Comparison of ENCODE assay signal across 14 cellular contexts in genomic region chr5:174550026-174550425, GRCh38.
DNase-seq lines count a peak whose midpoint lies in the region; ATAC-seq and TF ChIP-seq lines count a peak whose summit lies in the region.
"Had no signal": no experiment of that assay in that cellular context is flagged by ENCODE, and none has a peak within 500 bp of the region (broad histone marks: within the 10 kb centered on the region; RNA-seq: fewer than 3 reads in every experiment).

No MANE protein-coding gene starts in this region.

- no peak overlapping the region for H4K5ac ChIP-seq in IMR-90 (ENCODE audit: low read depth, low read length)

- peaks cover 21% of the 10 kb centered on the region for H3F3A ChIP-seq in smooth muscle cell (ENCODE audit: low read depth)

- H2AK9ac ChIP-seq in IMR-90 (replicated peaks; ENCODE audit: low read depth, low read length, poor library complexity) = no peak overlapping the region

- in situ Hi-C loops in IMR-90 (cut with MboI; ENCODE audit: low sequenced_read_pairs) = no loop called here

- no peak overlapping the region for H4K8ac ChIP-seq in IMR-90 (ENCODE audit: low read depth in 2 of 2, low read length in 2 of 2)

- POLR2A ChIA-PET in IMR-90 (lab: Charles Lee; ENCODE audit: unreplicated experiment) = no interaction called here

- no peak overlapping the region for H3K56ac ChIP-seq in IMR-90 (ENCODE audit: extremely low read depth, insufficient read depth, low read length)

- no peaks in the 10 kb centered on the region for H3K4me1 ChIP-seq in IMR-90 (ENCODE audit: control insufficient read depth, insufficient read depth, low read length)
- no peaks in the 10 kb centered on the region for H3K4me1 ChIP-seq in RWPE2 (ENCODE audit: insufficient read depth, poor library complexity, severe bottlenecking)
- H3K4me1 ChIP-seq in smooth muscle cell (ENCODE audit: low read depth) = peaks cover 15% of the 10 kb centered on the region
- H3K4me1 ChIP-seq: A549 had no signal

- H3K4me2 ChIP-seq in IMR-90 (ENCODE audit: low read depth, low read length) = no peak overlapping the region
- H3K4me2 ChIP-seq in smooth muscle cell = peak overlapping the region; percentile 66
- H3K4me2 ChIP-seq: A549 had no signal

- H3K9me3 ChIP-seq in IMR-90 (ENCODE audit: control insufficient read depth, insufficient read depth, low read length) (no peaks in the 10 kb centered on the region), RWPE2 (ENCODE audit: severe bottlenecking) (no peaks in the 10 kb centered on the region), smooth muscle cell (replicated peaks; ENCODE audit: low read depth) (no peaks in the 10 kb centered on the region)
- H3K9me3 ChIP-seq: A549, BE2C had no signal

- H2BK120ac ChIP-seq in IMR-90 (ENCODE audit: low read depth, low read length) = peak overlapping the region; percentile 19; the same call in 1 of the 2 replicates

- no peak overlapping the region for H4K91ac ChIP-seq in IMR-90 (ENCODE audit: insufficient read depth, low read depth, low read length)

- H3K36me3 ChIP-seq in IMR-90 (ENCODE audit: control insufficient read depth, insufficient read depth, low read length) (no peaks in the 10 kb centered on the region), RWPE2 (ENCODE audit: low read depth) (no peaks in the 10 kb centered on the region), smooth muscle cell (ENCODE audit: low read depth) (no peaks in the 10 kb centered on the region)
- H3K36me3 ChIP-seq: BE2C had no signal

- intact Hi-C loops in IMR-90 (cut with micrococcal nuclease) = loop anchor here (2.0 kb wide), 1 partner anchor 15 kb away; no protein-coding TSS in a partner anchor

- H3K14ac ChIP-seq in IMR-90 (replicated peaks; ENCODE audit: low read depth, low read length) = no peak overlapping the region

- TF ChIP-seq RAD21 in IMR-90 (IDR thresholded peaks at IDR 0.05; ENCODE audit: low read length) = no peak

- no peak overlapping the region for H3K23ac ChIP-seq in IMR-90 (ENCODE audit: low read depth, low read length)

- dilution Hi-C loops in IMR-90 (cut with HindIII; ENCODE audit: low sequenced_read_pairs, unreplicated experiment) = no loop called here

- CTCF ChIA-PET in IMR-90 (lab: Yijun Ruan, JAX) = interaction anchor here (0.7 kb wide), 1 partner anchor 133 kb away, joined by 3 read pairs; no protein-coding TSS in a partner anchor

- no peak for TF ChIP-seq POLR2A in IMR-90 (IDR thresholded peaks at IDR 0.05; ENCODE audit: low read depth, low read length)

- ATAC-seq in IMR-90 (ENCODE audit: low read depth) (peak; percentile 79), RWPE2 (ENCODE audit: low read depth) (no peak), GM19463 (IDR thresholded peaks at IDR 0.05; ENCODE audit: unreplicated experiment) (no peak)
- ATAC-seq: A549 had no signal

- H3K4ac ChIP-seq in IMR-90 (ENCODE audit: low read depth, low read length) = no peak overlapping the region

- H2AFZ ChIP-seq in IMR-90 (replicated peaks; ENCODE audit: low read length, poor library complexity) (no peak overlapping the region), smooth muscle cell (ENCODE audit: low read depth) (no peak overlapping the region)

- H3K9ac ChIP-seq in IMR-90 (ENCODE audit: low read depth, low read length) (no peak overlapping the region), smooth muscle cell (ENCODE audit: low read depth) (no peak overlapping the region)

- 95% methylated on average over 3 of the region's 6 CpGs; no CpG with 5 or more reads in 1 of the 2 experiments for WGBS in IMR-90 (ENCODE audit: extremely low coverage in 2 of 2, insufficient read length in 1 of 2), 2 experiments
- 61% methylated on average over 6 of the region's 6 CpGs for WGBS in smooth muscle cell (ENCODE audit: low lambda C conversion rate)

- H3K27me3 ChIP-seq in IMR-90 (ENCODE audit: control insufficient read depth, insufficient read depth, low read length) = no peaks in the 10 kb centered on the region
- H3K27me3 ChIP-seq in RWPE2 (ENCODE audit: insufficient read depth, poor library complexity, severe bottlenecking) = no peaks in the 10 kb centered on the region
- H3K27me3 ChIP-seq in smooth muscle cell (ENCODE audit: low read depth) = no peaks in the 10 kb centered on the region
- H3K27me3 ChIP-seq: BE2C had no signal

- no peak overlapping the region for H2BK5ac ChIP-seq in IMR-90 (ENCODE audit: low read depth, low read length, poor library complexity, severe bottlenecking)

- H2BK20ac ChIP-seq in IMR-90 (ENCODE audit: low read depth, low read length) = no peak overlapping the region

- BruUV-seq in IMR-90 (replicated peaks; lab: Mats Ljungman, UMichigan) = no TSS peak

- H4K20me1 ChIP-seq in IMR-90 (ENCODE audit: insufficient read depth, low read length) = no peaks in the 10 kb centered on the region
- no peaks in the 10 kb centered on the region for H4K20me1 ChIP-seq in smooth muscle cell (ENCODE audit: low read depth)

- no peaks in the 10 kb centered on the region for H3K79me1 ChIP-seq in IMR-90 (ENCODE audit: low read depth in 1 of 2, low read length in 2 of 2)

- H3K18ac ChIP-seq in IMR-90 (ENCODE audit: low read depth, low read length) = no peak overlapping the region

- no peak overlapping the region for H2AK5ac ChIP-seq in IMR-90 (ENCODE audit: low read depth, low read length)

- H3K4me3 ChIP-seq in IMR-90 (ENCODE audit: insufficient read depth, low read depth, low read length) (no peak overlapping the region), RWPE2 (ENCODE audit: severe bottlenecking) (no peak overlapping the region), smooth muscle cell (no peak overlapping the region)
- H3K4me3 ChIP-seq: A549 had no signal

- DNase-seq in IMR-90 (peak; percentile 55), RWPE2 (ENCODE audit: low spot score) (peak; percentile 17), iris pigment epithelial cell (ENCODE audit: low read depth) (peak; percentile 9), smooth muscle cell (lab: John Stamatoyannopoulos, UW; ENCODE audit: unreplicated experiment) (no peak), activated gamma-delta T cell (lab: John Stamatoyannopoulos, UW) (no peak), NCI-H187 treated with DMSO at 0.1 percent for 48 hours (lab: John Stamatoyannopoulos, UW) (no peak)
- DNase-seq: BE2C; CD4-positive, alpha-beta memory T cell; DMS79 treated with DMSO at 0.1 percent for 48 hours; EL; HCEC 1CT had no signal

- H3K9me1 ChIP-seq in IMR-90 (ENCODE audit: insufficient read depth, low read length) = no peaks in the 10 kb centered on the region; the same call in 1 of the 2 replicates

- H3K79me2 ChIP-seq in smooth muscle cell (ENCODE audit: low read depth) = no peaks in the 10 kb centered on the region

- H3K27ac ChIP-seq in IMR-90 (ENCODE audit: insufficient read depth, low read length) = no peak overlapping the region
- H3K27ac ChIP-seq in RWPE2 (ENCODE audit: poor library complexity, severe bottlenecking) = no peak overlapping the region
- peak overlapping the region; percentile 37 for H3K27ac ChIP-seq in smooth muscle cell (ENCODE audit: low read depth)
- H3K27ac ChIP-seq: A549, C4-2B had no signal

- TF ChIP-seq CTCF in IMR-90 (conservative IDR thresholded peaks at IDR 0.05; ENCODE audit: low read depth, low read length) (no peak), RWPE2 (IDR thresholded peaks at IDR 0.05; ENCODE audit: poor library complexity, severe bottlenecking) (no peak), smooth muscle cell (IDR thresholded peaks at IDR 0.05; ENCODE audit: borderline replicate concordance, insufficient read depth, poor library complexity, severe bottlenecking) (no peak)

- no peak overlapping the region for H2BK15ac ChIP-seq in IMR-90 (ENCODE audit: low read depth, low read length)

TF ChIP-seq in IMR-90, 13 proteins besides CTCF, POLR2A, EP300 and RAD21:
- no peak for TF ChIP-seq MXI1 (IDR thresholded peaks at IDR 0.05; ENCODE audit: borderline replicate concordance, low read depth, low read length)
- no peak for TF ChIP-seq RFX5 (IDR thresholded peaks at IDR 0.05; ENCODE audit: low read depth, low read length)

Comparison
In these comparisons a context has a peak if more than half of its experiments do, and no peak if none do; other contexts are left out.
1. DNase-seq: peak in IMR-90 (single experiment), RWPE2 (single experiment) and iris pigment epithelial cell (single experiment); none in smooth muscle cell (single experiment), activated gamma-delta T cell (single experiment) and NCI-H187 treated with DMSO at 0.1 percent for 48 hours (single experiment).